ENCODE assay signal across 8 cellular contexts in the genomic region with DNA sequence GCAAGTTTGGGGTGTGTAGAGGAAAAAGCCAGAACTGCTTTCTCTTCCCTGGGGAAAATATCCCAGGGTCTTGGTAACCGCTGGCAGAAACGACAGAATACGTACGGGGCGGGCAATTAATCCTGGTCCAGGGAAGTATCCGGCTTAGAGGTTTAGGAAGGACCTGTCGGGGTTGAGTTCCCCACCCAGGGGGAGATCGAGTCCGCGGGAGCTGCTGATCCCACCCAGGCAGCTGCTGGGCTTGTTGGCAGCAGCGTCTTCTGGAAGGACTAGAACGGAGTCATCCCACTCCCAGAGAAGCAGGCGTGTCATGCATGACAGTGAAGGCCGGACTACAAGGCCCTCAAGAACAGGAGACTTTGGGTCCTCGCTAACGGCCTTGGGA. TPM values are rescaled to one million over a fixed set of nuclear protein-coding genes. Genes with fewer than 3 reads are reported as not detected.
DNase-seq lines count a peak whose midpoint lies in the region; ATAC-seq and FAIRE-seq lines count a peak whose summit lies in the region.
"Not testable (repeated sequence)": the region's sequence is repeated elsewhere in the genome, so short reads cannot be mapped to it uniquely, and the experiment has no call there.

No MANE protein-coding gene starts in this region.

- peak; percentile 79 for FAIRE-seq in TTC549 (lab: Jason Lieb, UNC)

- intact Hi-C loops in Right ventricle myocardium inferior (cut with DNase I), result not testable (repeated sequence)

- not testable (repeated sequence) for H3K4me3 Mint-ChIP-seq in stimulated activated naive B cell treated with anti-CD40 and anti-IgM and Interleukin-4, amounts not matched to agents 10 μg/mL and 1 μg/mL and 100 μg/mL, for 72 hours

- H3K9me3 Mint-ChIP-seq in stimulated activated naive B cell treated with anti-CD40 and anti-IgM and Interleukin-4, amounts not matched to agents 10 μg/mL and 1 μg/mL and 100 μg/mL, for 72 hours, result not testable (repeated sequence)

- ATAC-seq in GM18508 (IDR thresholded peaks at IDR 0.05; ENCODE audit: insufficient read depth, unreplicated experiment) (peak; percentile 14), GM19372 (IDR thresholded peaks at IDR 0.05; ENCODE audit: low read depth, unreplicated experiment) (peak; percentile 36), GM21717 (IDR thresholded peaks at IDR 0.05; ENCODE audit: unreplicated experiment) (peak; percentile 39), HG02938 (IDR thresholded peaks at IDR 0.05; ENCODE audit: unreplicated experiment) (peak; percentile 33), HG03354 (IDR thresholded peaks at IDR 0.05; ENCODE audit: poor library complexity, severe bottlenecking, unreplicated experiment) (peak; percentile 48), Right ventricle myocardium inferior (peak; percentile 3)
- peak; percentile 72 to 74 for ATAC-seq in stimulated activated naive B cell treated with anti-CD40 and anti-IgM and Interleukin-4, amounts not matched to agents 10 μg/mL and 1 μg/mL and 100 μg/mL, for 72 hours (replicated peaks)

- DNase-seq in Right ventricle myocardium inferior (ENCODE audit: missing footprints); stimulated activated naive B cell treated with anti-CD40 and anti-IgM and Interleukin-4, amounts not matched to agents 10 μg/mL and 1 μg/mL and 100 μg/mL, for 72 hours: not testable (repeated sequence)

- not testable (repeated sequence) for H3K27ac Mint-ChIP-seq in stimulated activated naive B cell treated with anti-CD40 and anti-IgM and Interleukin-4, amounts not matched to agents 10 μg/mL and 1 μg/mL and 100 μg/mL, for 72 hours

- H3K4me1 Mint-ChIP-seq in stimulated activated naive B cell treated with anti-CD40 and anti-IgM and Interleukin-4, amounts not matched to agents 10 μg/mL and 1 μg/mL and 100 μg/mL, for 72 hours, result peaks cover 11 to 30% of the 10 kb centered on the region in 2 donors

- not testable (repeated sequence) for H3K27me3 Mint-ChIP-seq in stimulated activated naive B cell treated with anti-CD40 and anti-IgM and Interleukin-4, amounts not matched to agents 10 μg/mL and 1 μg/mL and 100 μg/mL, for 72 hours

- H3K36me3 Mint-ChIP-seq in stimulated activated naive B cell treated with anti-CD40 and anti-IgM and Interleukin-4, amounts not matched to agents 10 μg/mL and 1 μg/mL and 100 μg/mL, for 72 hours, result not testable (repeated sequence)

RNA-seq across cellular contexts. Expression of a gene that starts 7.6 kb away (rescaled TPM):
- total RNA-seq in Right ventricle myocardium inferior, result 16.7 TPM

Comparison
In these comparisons a context has a peak if more than half of its experiments do, and no peak if none do; other contexts are left out.
1. ATAC-seq: peak in every context shown above with its lines; median percentile 73 in stimulated activated naive B cell treated with anti-CD40 and anti-IgM and Interleukin-4, amounts not matched to agents 10 μg/mL and 1 μg/mL and 100 μg/mL, for 72 hours; 48 in HG03354; 39 in GM21717; 36 in GM19372; 33 in HG02938; 14 in GM18508; 3 in Right ventricle myocardium inferior.